ENCODE assay signal across 7 cellular contexts in the genomic region with DNA sequence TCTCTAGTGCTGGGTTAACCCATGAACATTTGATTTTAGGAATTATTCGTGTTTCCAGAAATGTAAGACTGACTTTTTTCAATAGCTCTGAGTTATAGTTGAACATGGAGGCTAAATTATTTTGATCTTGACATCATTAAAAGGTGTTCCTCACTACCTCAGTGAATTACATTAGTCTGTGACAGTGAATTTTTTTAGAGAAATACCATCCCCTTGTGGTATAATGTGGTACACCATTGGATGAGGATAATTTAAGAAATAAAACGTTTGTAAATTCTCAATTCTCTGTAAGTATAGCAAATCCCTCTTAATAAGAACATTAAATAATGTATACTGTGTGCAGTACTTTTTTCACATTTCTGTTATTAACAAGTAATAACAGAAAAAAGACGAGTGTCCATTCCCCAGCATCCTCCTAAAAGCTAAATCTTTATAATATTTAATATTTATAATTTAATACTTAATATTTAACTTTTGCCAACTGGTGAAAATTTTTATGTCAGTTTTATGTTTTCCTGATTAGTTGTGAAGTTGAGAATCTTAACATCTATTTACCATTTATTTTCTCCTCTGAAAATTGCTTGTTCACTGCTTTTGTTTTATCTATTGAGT.
DNase-seq lines count a peak whose midpoint lies in the region; ATAC-seq and TF ChIP-seq lines count a peak whose summit lies in the region.

No MANE protein-coding gene starts in this region.

- H3K27me3 ChIP-seq in Karpas-422 (ENCODE audit: low read length): no peaks in the 10 kb centered on the region

- TF ChIP-seq CTCF in GM12872 (IDR thresholded peaks at IDR 0.05; ENCODE audit: insufficient read depth, low read depth, low read length) (peak; percentile 51), brain (conservative IDR thresholded peaks at IDR 0.05) (peak; percentile 72 to 83)

- H3K27me3 Mint-ChIP-seq in brain: peaks cover 3% of the 10 kb centered on the region

- no peaks in the 10 kb centered on the region for H3K9me3 ChIP-seq in Karpas-422 (ENCODE audit: low read length)

- no peak overlapping the region for H3K4me2 ChIP-seq in Karpas-422 (ENCODE audit: low read depth, low read length, poor library complexity, severe bottlenecking)

- H3K79me2 ChIP-seq in Karpas-422 (ENCODE audit: low read length): no peaks in the 10 kb centered on the region

- no peak overlapping the region for H3K4me3 Mint-ChIP-seq in brain

- ATAC-seq in HG02678 (IDR thresholded peaks at IDR 0.05; ENCODE audit: unreplicated experiment) (no peak), esophagus mucosa (no peak), GM21423 (IDR thresholded peaks at IDR 0.05; ENCODE audit: unreplicated experiment) (no peak)

- H2AFZ ChIP-seq in Karpas-422 (ENCODE audit: low read length): no peak overlapping the region

- H3K27ac Mint-ChIP-seq in brain: no peak overlapping the region

- H3K36me3 Mint-ChIP-seq in brain: no peaks in the 10 kb centered on the region

- no peaks in the 10 kb centered on the region for H3K9me2 ChIP-seq in Karpas-422 (replicated peaks; ENCODE audit: insufficient read depth, low read length)

- no peaks in the 10 kb centered on the region for H3K4me1 ChIP-seq in Karpas-422 (ENCODE audit: low read length)

- H4K20me1 ChIP-seq in Karpas-422 (ENCODE audit: insufficient read depth, low read depth, low read length): no peaks in the 10 kb centered on the region

- H3K9me3 Mint-ChIP-seq in brain: peaks cover 7 to 19% (median 15%) of the 10 kb centered on the region in 5 experiments

- H3K36me3 ChIP-seq in Karpas-422 (ENCODE audit: insufficient read depth, low read length): no peaks in the 10 kb centered on the region

- H3K4me3 ChIP-seq in Karpas-422 (ENCODE audit: low read length): no peak overlapping the region

- no peaks in the 10 kb centered on the region for H3K4me1 Mint-ChIP-seq in brain

- no peak overlapping the region for H3K27ac ChIP-seq in Karpas-422 (ENCODE audit: low read length)

- DNase-seq in Karpas-422 (peak; percentile 64), myocyte (ENCODE audit: low read depth) (peak; percentile 45)

- no peak overlapping the region for H3K9ac ChIP-seq in Karpas-422 (ENCODE audit: low read length)
